Comparison of ENCODE assay signal across 12 cellular contexts in genomic region chr20:59221049-59221748, GRCh38. TPM values are rescaled to one million over a fixed set of nuclear protein-coding genes. Genes with fewer than 3 reads are reported as not detected.
A peak's percentile ranks its signal among the peaks of the same experiment; 100 is the strongest.
DNase-seq lines count a peak whose midpoint lies in the region; ATAC-seq and TF ChIP-seq lines count a peak whose summit lies in the region.
"Had no signal": no experiment of that assay in that cellular context is flagged by ENCODE, and none has a peak within 500 bp of the region (broad histone marks: within the 10 kb centered on the region; RNA-seq: fewer than 3 reads in every experiment).

No MANE protein-coding gene starts in this region.

- H3K4me3 Mint-ChIP-seq in IgD-negative memory B cell (peak overlapping the region in 3 of 4 donors; percentile 47 to 79 (median 60)), chondrocyte (ENCODE audit: unreplicated experiment) (peak overlapping the region; percentile 50), nephron (peak overlapping the region; percentile 72 to 83 (median 74))

- ATAC-seq in HG03095 (IDR thresholded peaks at IDR 0.05; ENCODE audit: unreplicated experiment), result no peak

- peak; percentile 15 for DNase-seq in DMS 273 (lab: John Stamatoyannopoulos, UW; ENCODE audit: unreplicated experiment)
- no peak for DNase-seq in DMS 273 treated with DMSO at 0.1 percent for 48 hours (lab: John Stamatoyannopoulos, UW)
- DNase-seq in chondrocyte (ENCODE audit: low spot score), result no peak
- no peak for DNase-seq in NCI-H345 treated with DMSO at 0.1 percent for 48 hours (lab: John Stamatoyannopoulos, UW; ENCODE audit: unreplicated experiment)
- DNase-seq in OCI-M2 (lab: John Stamatoyannopoulos, UW; ENCODE audit: unreplicated experiment), result no peak
- DNase-seq: activated CD8-positive, alpha-beta memory T cell treated with anti-CD3 and anti-CD28 coated beads, Interleukin-2, amount 10 ng/mL, durations not matched to agents 7 days and 5 days; effector CD4-positive, alpha-beta T cell; kidney; stimulated activated CD4-positive, alpha-beta T cell treated with anti-CD3 and anti-CD28 coated beads, Interleukin-12 subunit alpha, Interleukin-12 subunit beta, amount 100 ng/mL, for 4 hours had no signal

- peaks cover 0 to 7% (median 1%) of the 10 kb centered on the region in 3 donors for H3K4me1 Mint-ChIP-seq in IgD-negative memory B cell
- H3K4me1 Mint-ChIP-seq in chondrocyte (ENCODE audit: low read depth), result peaks cover 23% of the 10 kb centered on the region
- peaks cover 20% of the 10 kb centered on the region for H3K4me1 Mint-ChIP-seq in nephron

- H3K9me3 Mint-ChIP-seq in IgD-negative memory B cell, result no peaks in the 10 kb centered on the region
- no peaks in the 10 kb centered on the region for H3K9me3 Mint-ChIP-seq in chondrocyte (ENCODE audit: low read depth)
- no peaks in the 10 kb centered on the region for H3K9me3 Mint-ChIP-seq in nephron

- H3K36me3 Mint-ChIP-seq in IgD-negative memory B cell (peaks cover 5% of the 10 kb centered on the region), chondrocyte (ENCODE audit: low read depth) (no peaks in the 10 kb centered on the region), nephron (ENCODE audit: low read depth) (no peaks in the 10 kb centered on the region)
- H3K36me3 Mint-ChIP-seq: activated CD8-positive, alpha-beta memory T cell treated with anti-CD3 and anti-CD28 coated beads, Interleukin-2, amount 10 ng/mL, durations not matched to agents 7 days and 5 days had no signal

- peaks cover 12% of the 10 kb centered on the region for H3K27me3 Mint-ChIP-seq in IgD-negative memory B cell
- H3K27me3 Mint-ChIP-seq in chondrocyte (ENCODE audit: low read depth), result peaks cover 31% of the 10 kb centered on the region
- peaks cover 64% of the 10 kb centered on the region for H3K27me3 Mint-ChIP-seq in nephron (ENCODE audit: low read depth)

- no peak overlapping the region for H3K27ac Mint-ChIP-seq in IgD-negative memory B cell
- no peak overlapping the region for H3K27ac Mint-ChIP-seq in chondrocyte (ENCODE audit: unreplicated experiment)
- H3K27ac Mint-ChIP-seq in nephron, result peak overlapping the region; percentile 20 to 73 (median 62)
- H3K27ac Mint-ChIP-seq: activated CD8-positive, alpha-beta memory T cell treated with anti-CD3 and anti-CD28 coated beads, Interleukin-2, amount 10 ng/mL, durations not matched to agents 7 days and 5 days had no signal

- TF ChIP-seq CTCF in chondrocyte (IDR thresholded peaks at IDR 0.05) (no peak), nephron (IDR thresholded peaks at IDR 0.05; ENCODE audit: unreplicated experiment in 3 of 3) (no peak)

RNA-seq across cellular contexts. Expression of gene ZNF831, which starts 57.6 kb away (rescaled TPM):
- polyA plus RNA-seq in IgD-negative memory B cell, result 1.2 TPM
- total RNA-seq in chondrocyte, result not detected in 3 replicates

Comparison
In these comparisons a context has a peak if more than half of its experiments do, and no peak if none do; other contexts are left out.
1. H3K27ac Mint-ChIP-seq: peak in nephron (3 of 3); none in IgD-negative memory B cell (0 of 3) and chondrocyte (single experiment).
2. Peak in every context shown above with its lines, with median percentiles within 50 percentile points of each other: H3K4me3 Mint-ChIP-seq.